In the genomic region with DNA sequence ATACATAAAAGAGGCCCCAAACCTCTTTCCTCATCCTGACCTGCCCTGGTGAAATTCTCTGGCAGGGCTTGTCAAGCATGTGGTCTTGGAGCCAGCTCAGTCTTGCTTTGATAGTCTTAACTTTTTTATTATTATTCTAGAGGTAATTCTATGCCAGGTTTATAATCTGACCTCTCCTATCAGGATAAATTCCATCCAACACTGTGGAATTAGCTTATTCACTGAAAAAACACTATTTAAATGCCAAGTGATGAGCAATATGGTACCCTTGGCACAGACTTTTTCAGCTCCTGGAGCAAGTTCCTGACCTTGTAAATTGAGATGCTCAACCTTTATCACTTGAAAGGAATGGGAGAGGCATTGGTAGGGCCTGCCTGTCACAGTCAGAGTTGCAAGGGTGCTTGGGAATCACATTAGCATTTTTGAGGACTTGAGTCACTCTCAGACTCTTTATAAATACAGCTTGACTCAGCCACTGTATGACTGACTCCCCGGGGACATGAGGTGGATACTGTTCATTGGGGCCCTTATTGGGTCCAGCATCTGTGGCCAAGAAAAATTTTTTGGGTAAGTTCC, we compare ENCODE assay signal across 9 cellular contexts. TPM values are rescaled to one million over a fixed set of nuclear protein-coding genes. Genes with fewer than 3 reads are reported as not detected.
DNase-seq lines count a peak whose midpoint lies in the region; ATAC-seq, FAIRE-seq and TF ChIP-seq lines count a peak whose summit lies in the region.
"Had no signal": no experiment of that assay in that cellular context is flagged by ENCODE, and none has a peak within 500 bp of the region (broad histone marks: within the 10 kb centered on the region; RNA-seq: fewer than 3 reads in every experiment).

A gene with protein sequence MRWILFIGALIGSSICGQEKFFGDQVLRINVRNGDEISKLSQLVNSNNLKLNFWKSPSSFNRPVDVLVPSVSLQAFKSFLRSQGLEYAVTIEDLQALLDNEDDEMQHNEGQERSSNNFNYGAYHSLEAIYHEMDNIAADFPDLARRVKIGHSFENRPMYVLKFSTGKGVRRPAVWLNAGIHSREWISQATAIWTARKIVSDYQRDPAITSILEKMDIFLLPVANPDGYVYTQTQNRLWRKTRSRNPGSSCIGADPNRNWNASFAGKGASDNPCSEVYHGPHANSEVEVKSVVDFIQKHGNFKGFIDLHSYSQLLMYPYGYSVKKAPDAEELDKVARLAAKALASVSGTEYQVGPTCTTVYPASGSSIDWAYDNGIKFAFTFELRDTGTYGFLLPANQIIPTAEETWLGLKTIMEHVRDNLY (plus strand): TSS at position 480 of the 576 bp plus-strand sequence. CDS start 20 bp downstream, at position 500.

- CTCF ChIA-PET in HCT116 (lab: Charles Lee): no interaction called here

- no peaks in the 10 kb centered on the region for H3K27me3 ChIP-seq in HCT116 (ENCODE audit: insufficient read depth, low read length)
- no peaks in the 10 kb centered on the region for H3K27me3 ChIP-seq in keratinocyte (ENCODE audit: control insufficient read depth, extremely low read depth, insufficient read depth, low read length)

- H3K9me1 ChIP-seq in keratinocyte (ENCODE audit: control insufficient read depth, extremely low read depth, insufficient read depth, low read length): no peaks in the 10 kb centered on the region

- peak; percentile 98 for DNase-seq in A172 (ENCODE audit: low spot score)
- DNase-seq in HCT116 (ENCODE audit: low read depth, low spot score): peak; percentile 91
- peak; percentile 97 for DNase-seq in keratinocyte (ENCODE audit: low read depth, low spot score)
- no peak for DNase-seq in NCI-H1105 treated with DMSO at 0.1 percent for 48 hours (lab: John Stamatoyannopoulos, UW)
- DNase-seq in anterior cingulate cortex (lab: John Stamatoyannopoulos, UW): no peak
- DNase-seq: stimulated activated CD4-positive, alpha-beta T cell treated with anti-CD3 and anti-CD28 coated beads, Interleukin-4, amount 100 ng/mL, for 1 hour had no signal

- FAIRE-seq in keratinocyte (lab: Jason Lieb, UNC): peak; percentile 68

- H3K4me3 Mint-ChIP-seq in activated T-helper 17 cell treated with anti-CD3 and anti-CD28 coated beads, Interleukin-2, amount 50 U/mL, for 72 hours: no peak within 1 kb of the TSS
- H3K4me3 Mint-ChIP-seq in stimulated activated memory B cell treated with anti-CD40 and anti-IgM and Interleukin-4, amounts not matched to agents 10 μg/mL and 1 μg/mL and 100 μg/mL, for 72 hours: no peak within 1 kb of the TSS

- ATAC-seq in HCT116 (peak; percentile 80), GM21390 (IDR thresholded peaks at IDR 0.05; ENCODE audit: unreplicated experiment) (no peak)
- peak; percentile 80 for ATAC-seq in activated T-helper 17 cell treated with anti-CD3 and anti-CD28 coated beads, Interleukin-2, amount 50 U/mL, for 72 hours (replicated peaks)
- ATAC-seq in stimulated activated memory B cell treated with anti-CD40 and anti-IgM and Interleukin-4, amounts not matched to agents 10 μg/mL and 1 μg/mL and 100 μg/mL, for 72 hours: no peak

- H3K79me2 ChIP-seq in HCT116 (ENCODE audit: insufficient read depth, low read length): no peaks in the 10 kb centered on the region
- peaks cover 31% of the 10 kb centered on the region for H3K79me2 ChIP-seq in keratinocyte (ENCODE audit: control insufficient read depth, insufficient read depth, low read length)

- H3K4me1 ChIP-seq in HCT116 (ENCODE audit: control insufficient read depth in 1 of 2, insufficient read depth in 2 of 2, low read length in 2 of 2): peaks cover 41 to 76% of the 10 kb centered on the region in 2 experiments
- H3K4me1 ChIP-seq in keratinocyte (ENCODE audit: control insufficient read depth, extremely low read depth, insufficient read depth, low read length): peaks cover 55% of the 10 kb centered on the region

- H4K20me1 ChIP-seq in HCT116 (ENCODE audit: insufficient read depth) (no peaks in the 10 kb centered on the region), keratinocyte (ENCODE audit: control insufficient read depth, extremely low read depth, insufficient read depth, low read length) (peaks cover 11% of the 10 kb centered on the region)

- H3K9me3 ChIP-seq in HCT116 (ENCODE audit: control insufficient read depth in 1 of 2, insufficient read depth in 1 of 2, low read depth in 1 of 2, low read length in 2 of 2) (no peaks in the 10 kb centered on the region; a peak in 1 of 4 replicates), keratinocyte (ENCODE audit: control insufficient read depth, low read depth, low read length) (no peaks in the 10 kb centered on the region)

- H3K4me3 ChIP-seq in HCT116 (replicated peaks in 1 of 2; ENCODE audit: low read depth in 1 of 2, low read length in 2 of 2): peak within 1 kb of the TSS in 1 of 2 experiments; percentile 14; a peak in 1 of 4 replicates
- peak within 1 kb of the TSS; percentile 58 to 86 (median 73) for H3K4me3 ChIP-seq in keratinocyte (ENCODE audit: control insufficient read depth in 2 of 3, extremely low read depth in 1 of 3, insufficient read depth in 2 of 3, low read depth in 1 of 3, low read length in 3 of 3)

- no peaks in the 10 kb centered on the region for H3K27me3 Mint-ChIP-seq in activated T-helper 17 cell treated with anti-CD3 and anti-CD28 coated beads, Interleukin-2, amount 50 U/mL, for 72 hours
- no peaks in the 10 kb centered on the region for H3K27me3 Mint-ChIP-seq in stimulated activated memory B cell treated with anti-CD40 and anti-IgM and Interleukin-4, amounts not matched to agents 10 μg/mL and 1 μg/mL and 100 μg/mL, for 72 hours

- H3K36me3 ChIP-seq in HCT116 (ENCODE audit: control insufficient read depth in 1 of 2, insufficient read depth in 2 of 2, low read length in 2 of 2) (peaks cover 0 to 6% of the 10 kb centered on the region in 2 experiments; a peak in 1 of 4 replicates), keratinocyte (ENCODE audit: control insufficient read depth in 2 of 2, extremely low read depth in 1 of 2, insufficient read depth in 2 of 2, low read length in 2 of 2) (peaks cover 17 to 20% of the 10 kb centered on the region in 2 experiments)

- H2AFZ ChIP-seq in HCT116 (ENCODE audit: low read depth, low read length, poor library complexity, severe bottlenecking) (no peak within 1 kb of the TSS), keratinocyte (ENCODE audit: control insufficient read depth, low read length) (no peak within 1 kb of the TSS)

- POLR2A ChIA-PET in HCT116 (lab: Charles Lee): interaction anchor here (1.3 to 2.5 kb wide), 3 partner anchors 10 to 34 kb away, joined by 3 to 15 read pairs (median 5); no protein-coding TSS in a partner anchor

- intact Hi-C loops in HCT116 (cut with micrococcal nuclease): loop anchor here (5.0 kb wide), 1 partner anchor 65 kb away; no protein-coding TSS in a partner anchor

- H3K27ac ChIP-seq in HCT116 (ENCODE audit: low read depth, low read length) (peak within 1 kb of the TSS; percentile 69; the same call in 1 of the 2 replicates), keratinocyte (ENCODE audit: control insufficient read depth, insufficient read depth, low read length) (peak within 1 kb of the TSS; percentile 95)

- no TSS peak for BruUV-seq in HCT116 (replicated peaks; lab: Mats Ljungman, UMichigan)

- no peaks in the 10 kb centered on the region for H3K36me3 Mint-ChIP-seq in activated T-helper 17 cell treated with anti-CD3 and anti-CD28 coated beads, Interleukin-2, amount 50 U/mL, for 72 hours (ENCODE audit: low read depth)
- H3K36me3 Mint-ChIP-seq in stimulated activated memory B cell treated with anti-CD40 and anti-IgM and Interleukin-4, amounts not matched to agents 10 μg/mL and 1 μg/mL and 100 μg/mL, for 72 hours: no peaks in the 10 kb centered on the region

- no peak for TF ChIP-seq CTCF in HCT116 (IDR thresholded peaks at IDR 0.05 in 2 of 3, conservative IDR thresholded peaks at IDR 0.05 in 1 of 3; ENCODE audit: borderline replicate concordance in 1 of 3, insufficient read depth in 1 of 3, low read depth in 2 of 3, low read length in 2 of 3)
- no peak for TF ChIP-seq CTCF in keratinocyte (optimal IDR thresholded peaks at IDR 0.05 in 1 of 3, IDR thresholded peaks at IDR 0.05 in 1 of 3, conservative IDR thresholded peaks at IDR 0.05 in 1 of 3; ENCODE audit: extremely low read depth in 1 of 3, insufficient read depth in 2 of 3, low read length in 3 of 3)

- H3K9ac ChIP-seq in HCT116 (ENCODE audit: low read length) (peak within 1 kb of the TSS; percentile 19; the same call in 1 of the 2 replicates), keratinocyte (ENCODE audit: control insufficient read depth, extremely low read depth, insufficient read depth, low read length) (peak within 1 kb of the TSS; percentile 77)

- RAD21 ChIA-PET in HCT116 (lab: Charles Lee; ENCODE audit: low non-redundant PET in 1 of 2, low total read pairs in 2 of 2, uncharacterized antibody in 2 of 2, unreplicated experiment in 2 of 2): interaction anchor here in 1 of 2 experiments (0.7 kb wide), 1 partner anchor 63 kb away, joined by 3 read pairs; no protein-coding TSS in a partner anchor

- no peak for TF ChIP-seq POLR2A in HCT116 (IDR thresholded peaks at IDR 0.05; ENCODE audit: borderline replicate concordance, extremely low read depth, insufficient read depth, insufficient read length)

- H3K4me1 Mint-ChIP-seq in activated T-helper 17 cell treated with anti-CD3 and anti-CD28 coated beads, Interleukin-2, amount 50 U/mL, for 72 hours: no peaks in the 10 kb centered on the region
- peaks cover 9% of the 10 kb centered on the region for H3K4me1 Mint-ChIP-seq in stimulated activated memory B cell treated with anti-CD40 and anti-IgM and Interleukin-4, amounts not matched to agents 10 μg/mL and 1 μg/mL and 100 μg/mL, for 72 hours

- H3K9me2 ChIP-seq in HCT116 (ENCODE audit: insufficient read depth): no peaks in the 10 kb centered on the region

- H3K4me2 ChIP-seq in HCT116 (ENCODE audit: low read length) (peak within 1 kb of the TSS; percentile 55), keratinocyte (ENCODE audit: control insufficient read depth, extremely low read depth, insufficient read depth, low read depth, low read length) (peak within 1 kb of the TSS; percentile 90)

- H3K9me3 Mint-ChIP-seq in activated T-helper 17 cell treated with anti-CD3 and anti-CD28 coated beads, Interleukin-2, amount 50 U/mL, for 72 hours: no peaks in the 10 kb centered on the region
- peaks cover 3% of the 10 kb centered on the region for H3K9me3 Mint-ChIP-seq in stimulated activated memory B cell treated with anti-CD40 and anti-IgM and Interleukin-4, amounts not matched to agents 10 μg/mL and 1 μg/mL and 100 μg/mL, for 72 hours

- H3K27ac Mint-ChIP-seq in activated T-helper 17 cell treated with anti-CD3 and anti-CD28 coated beads, Interleukin-2, amount 50 U/mL, for 72 hours: no peak within 1 kb of the TSS
- no peak within 1 kb of the TSS for H3K27ac Mint-ChIP-seq in stimulated activated memory B cell treated with anti-CD40 and anti-IgM and Interleukin-4, amounts not matched to agents 10 μg/mL and 1 μg/mL and 100 μg/mL, for 72 hours

- dilution Hi-C loops in keratinocyte (cut with MboI; ENCODE audit: extremely low pct_ligation_motif_present, low sequenced_read_pairs): no loop called here

- TF ChIP-seq RAD21 in HCT116 (IDR thresholded peaks at IDR 0.05; ENCODE audit: low read depth): no peak

RNA-seq across cellular contexts. Expression of the gene that starts here (rescaled TPM):
- 387 and 495 TPM in 2 replicates for total RNA-seq in A172 (2014; rRNA removed; shearing (Covaris generic))
- 38.7 TPM for total RNA-seq in HCT116 (2021; ENCODE audit: unreplicated experiment)
- polyA plus RNA-seq in HCT116 (2012): 12.6 and 21.5 TPM in 2 replicates
- 1 to 10 TPM in 1 of 2 donors, under 1 TPM in 1; 0.22 to 4.1 TPM for total RNA-seq in activated T-helper 17 cell treated with anti-CD3 and anti-CD28 coated beads, Interleukin-2, amount 50 U/mL, for 72 hours
- 248 to 423 TPM (median 276 TPM) in 3 replicates for polyA plus RNA-seq in keratinocyte
- 251 TPM for polyA plus RNA-seq in keratinocyte (2011; ENCODE audit: low read depth)
- 150 and 192 TPM in 2 replicates for polyA plus RNA-seq in keratinocyte (2011; cell fraction: cytosol; rRNA removed)
- 1,379 and 1,426 TPM in 2 replicates for polyA plus RNA-seq in keratinocyte (2011; cell fraction: nucleus; rRNA removed)
- 171 and 255 TPM in 2 replicates for polyA plus RNA-seq in keratinocyte (2012; ENCODE audit: low replicate concordance)
- polyA minus RNA-seq in keratinocyte: 179 to 415 TPM (median 405 TPM) in 3 replicates
- polyA minus RNA-seq in keratinocyte (2011; cell fraction: cytosol; rRNA and poly(A)+ RNA removed): 165 TPM
- polyA minus RNA-seq in keratinocyte (2011; cell fraction: nucleus; rRNA and poly(A)+ RNA removed): 577 and 948 TPM in 2 replicates

Comparison
In these comparisons a context has a peak if more than half of its experiments do, and no peak if none do; other contexts are left out.
1. DNase-seq: peak in A172 (single experiment), HCT116 (single experiment) and keratinocyte (single experiment); none in NCI-H1105 treated with DMSO at 0.1 percent for 48 hours (single experiment) and anterior cingulate cortex (0 of 58).
2. ATAC-seq: peak in HCT116 (single experiment) and activated T-helper 17 cell treated with anti-CD3 and anti-CD28 coated beads, Interleukin-2, amount 50 U/mL, for 72 hours (single experiment); none in GM21390 (single experiment) and stimulated activated memory B cell treated with anti-CD40 and anti-IgM and Interleukin-4, amounts not matched to agents 10 μg/mL and 1 μg/mL and 100 μg/mL, for 72 hours (single experiment).